Comparison of ENCODE assay signal across 17 cellular contexts in genomic region chr17:72332367-72332766, GRCh38.
A peak's percentile ranks its signal among the peaks of the same experiment; 100 is the strongest.
DNase-seq lines count a peak whose midpoint lies in the region; ATAC-seq and TF ChIP-seq lines count a peak whose summit lies in the region.
"Had no signal": no experiment of that assay in that cellular context is flagged by ENCODE, and none has a peak within 500 bp of the region (broad histone marks: within the 10 kb centered on the region; RNA-seq: fewer than 3 reads in every experiment).

No MANE protein-coding gene starts in this region.

- no peaks in the 10 kb centered on the region for H3K36me3 Mint-ChIP-seq in activated T-helper 17 cell treated with anti-CD3 and anti-CD28 coated beads, Interleukin-2, amount 50 U/mL, for 72 hours (ENCODE audit: low read depth)
- H3K36me3 Mint-ChIP-seq in WTC11 = no peaks in the 10 kb centered on the region

- DNase-seq in WTC11 (ENCODE audit: low spot score) (no peak), NCI-H1417 (lab: John Stamatoyannopoulos, UW) (no peak)
- DNase-seq in activated effector memory CD4-positive, alpha-beta T cell treated with anti-CD3 and anti-CD28 coated beads, Interleukin-2, amount 50 U/mL, for 16 hours = no peak
- DNase-seq: dorsolateral prefrontal cortex, foreskin fibroblast, kidney glomerular epithelial cell, NCI-H1105, NCI-H524, retina, SHP77, stomach had no signal

- no peaks in the 10 kb centered on the region for H3K9me3 Mint-ChIP-seq in activated T-helper 17 cell treated with anti-CD3 and anti-CD28 coated beads, Interleukin-2, amount 50 U/mL, for 72 hours
- no peaks in the 10 kb centered on the region for H3K9me3 Mint-ChIP-seq in WTC11

- no peaks in the 10 kb centered on the region for H3K4me1 Mint-ChIP-seq in activated T-helper 17 cell treated with anti-CD3 and anti-CD28 coated beads, Interleukin-2, amount 50 U/mL, for 72 hours
- H3K4me1 Mint-ChIP-seq in WTC11 = peaks cover 15% of the 10 kb centered on the region
- H3K4me1 Mint-ChIP-seq: B cell had no signal

- ATAC-seq in GM18502 (IDR thresholded peaks at IDR 0.05; ENCODE audit: poor library complexity, unreplicated experiment) = peak; percentile 84
- ATAC-seq in GM21526 (IDR thresholded peaks at IDR 0.05; ENCODE audit: low FRiP score, unreplicated experiment) = peak; percentile 82
- ATAC-seq in HG03039 (IDR thresholded peaks at IDR 0.05; ENCODE audit: unreplicated experiment) = peak; percentile 70
- ATAC-seq in activated T-helper 17 cell treated with anti-CD3 and anti-CD28 coated beads, Interleukin-2, amount 50 U/mL, for 72 hours (replicated peaks) = peak; percentile 46
- ATAC-seq in WTC11 = no peak
- no peak for ATAC-seq in GM21423 (IDR thresholded peaks at IDR 0.05; ENCODE audit: unreplicated experiment)

- H3K4me3 Mint-ChIP-seq in activated T-helper 17 cell treated with anti-CD3 and anti-CD28 coated beads, Interleukin-2, amount 50 U/mL, for 72 hours = no peak overlapping the region
- H3K4me3 Mint-ChIP-seq in WTC11 = no peak overlapping the region
- H3K4me3 Mint-ChIP-seq: B cell had no signal

- POLR2A ChIA-PET in WTC11 (lab: Charles Lee) = no interaction called here

- H3K27ac Mint-ChIP-seq in activated T-helper 17 cell treated with anti-CD3 and anti-CD28 coated beads, Interleukin-2, amount 50 U/mL, for 72 hours = no peak overlapping the region
- no peak overlapping the region for H3K27ac Mint-ChIP-seq in WTC11
- H3K27ac Mint-ChIP-seq: B cell had no signal

- CTCF ChIA-PET in WTC11 (lab: Charles Lee) = interaction anchor here (0.6 kb wide), 1 partner anchor 376 kb away, joined by 3 read pairs; no protein-coding TSS in a partner anchor

- peaks cover 16% of the 10 kb centered on the region for H3K27me3 Mint-ChIP-seq in activated T-helper 17 cell treated with anti-CD3 and anti-CD28 coated beads, Interleukin-2, amount 50 U/mL, for 72 hours
- 0 out of 2 replicates have a peak, but pooled peaks cover 2% of the 10 kb centered on the region for H3K27me3 Mint-ChIP-seq in WTC11 (ENCODE audit: low read depth)

- TF ChIP-seq CTCF in WTC11 (IDR thresholded peaks at IDR 0.05) = no peak

TF ChIP-seq in WTC11, 78 proteins besides CTCF, POLR2A, EP300 and RAD21:
- no peak for TF ChIP-seq SMAD4 (CRISPR knock-in tag; IDR thresholded peaks at IDR 0.05)
- no peak for TF ChIP-seq FOXK1 (CRISPR knock-in tag; IDR thresholded peaks at IDR 0.05)
- TF ChIP-seq TEAD1 (CRISPR knock-in tag; IDR thresholded peaks at IDR 0.05) = no peak
- TF ChIP-seq, protein P1, sequence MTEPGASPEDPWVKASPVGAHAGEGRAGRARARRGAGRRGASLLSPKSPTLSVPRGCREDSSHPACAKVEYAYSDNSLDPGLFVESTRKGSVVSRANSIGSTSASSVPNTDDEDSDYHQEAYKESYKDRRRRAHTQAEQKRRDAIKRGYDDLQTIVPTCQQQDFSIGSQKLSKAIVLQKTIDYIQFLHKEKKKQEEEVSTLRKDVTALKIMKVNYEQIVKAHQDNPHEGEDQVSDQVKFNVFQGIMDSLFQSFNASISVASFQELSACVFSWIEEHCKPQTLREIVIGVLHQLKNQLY (CRISPR knock-in tag; IDR thresholded peaks at IDR 0.05) = no peak
- no peak for TF ChIP-seq ERG (CRISPR knock-in tag; IDR thresholded peaks at IDR 0.05)
- no peak for TF ChIP-seq ATF6 (CRISPR knock-in tag; IDR thresholded peaks at IDR 0.05)
- TF ChIP-seq NR3C1 (CRISPR knock-in tag; conservative IDR thresholded peaks at IDR 0.05; ENCODE audit: low read depth) = no peak
- TF ChIP-seq ZNF138 (CRISPR knock-in tag; conservative IDR thresholded peaks at IDR 0.05) = no peak
- TF ChIP-seq FOXP4 (CRISPR knock-in tag; IDR thresholded peaks at IDR 0.05) = no peak
- no peak for TF ChIP-seq ZNF423 (CRISPR knock-in tag; IDR thresholded peaks at IDR 0.05)
- no peak for TF ChIP-seq CREM (CRISPR knock-in tag; IDR thresholded peaks at IDR 0.05)
- TF ChIP-seq FOXP1 (CRISPR knock-in tag; IDR thresholded peaks at IDR 0.05; ENCODE audit: borderline replicate concordance) = no peak
- no peak for TF ChIP-seq AR (CRISPR knock-in tag; IDR thresholded peaks at IDR 0.05)
- TF ChIP-seq ETV6 (CRISPR knock-in tag; IDR thresholded peaks at IDR 0.05) = no peak
- TF ChIP-seq ZNF317 (CRISPR knock-in tag; IDR thresholded peaks at IDR 0.05; ENCODE audit: borderline replicate concordance, low read depth) = no peak
- TF ChIP-seq ZNF396 (CRISPR knock-in tag; IDR thresholded peaks at IDR 0.05; ENCODE audit: borderline replicate concordance) = no peak
- TF ChIP-seq RELA (CRISPR knock-in tag; IDR thresholded peaks at IDR 0.05; ENCODE audit: borderline replicate concordance) = no peak
- TF ChIP-seq E2F5 (CRISPR knock-in tag; IDR thresholded peaks at IDR 0.05) = no peak
TF ChIP-seq in WTC11: peak in this region for 0.

Comparison
In these comparisons a context has a peak if more than half of its experiments do, and no peak if none do; other contexts are left out.
1. ATAC-seq: peak in GM18502 (single experiment), GM21526 (single experiment), HG03039 (single experiment) and activated T-helper 17 cell treated with anti-CD3 and anti-CD28 coated beads, Interleukin-2, amount 50 U/mL, for 72 hours (single experiment); none in WTC11 (single experiment) and GM21423 (single experiment).